Comparison of ENCODE assay signal across 17 cellular contexts in the genomic region with DNA sequence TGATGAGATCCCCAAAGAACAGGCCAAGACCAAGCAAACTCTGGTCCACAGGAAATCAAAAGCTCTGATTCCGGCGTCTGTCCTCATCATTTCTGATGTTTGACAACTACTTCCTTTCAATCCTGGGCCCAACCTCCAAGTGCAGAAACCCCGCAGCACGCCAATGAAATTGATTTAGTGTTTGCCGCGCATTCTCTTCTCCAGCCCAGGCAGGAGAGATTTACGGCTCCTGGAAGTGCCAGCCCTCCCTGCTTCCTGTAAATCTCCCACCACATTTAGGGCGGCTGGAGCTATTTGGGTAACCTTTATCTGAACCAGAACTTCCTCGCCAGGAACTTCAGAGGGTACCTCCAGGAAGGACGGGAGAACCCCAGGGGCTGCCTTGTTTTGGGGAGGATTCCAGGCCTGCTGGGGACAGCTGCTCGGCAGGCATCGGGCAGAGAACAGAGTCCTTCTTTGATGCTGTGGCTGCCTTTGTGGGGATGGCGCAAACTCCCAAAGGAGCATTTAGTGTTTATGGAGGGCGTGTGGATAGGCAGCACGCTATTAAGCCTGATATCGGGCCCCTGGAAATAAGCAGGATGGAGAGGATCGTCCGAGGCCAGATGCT.
A peak's percentile ranks its signal among the peaks of the same experiment; 100 is the strongest.
DNase-seq lines count a peak whose midpoint lies in the region; ATAC-seq and TF ChIP-seq lines count a peak whose summit lies in the region.
"Had no signal": no experiment of that assay in that cellular context is flagged by ENCODE, and none has a peak within 500 bp of the region (broad histone marks: within the 10 kb centered on the region; RNA-seq: fewer than 3 reads in every experiment).

No MANE protein-coding gene starts in this region.

- TF ChIP-seq CTCF in mesothelial cell of epicardium (IDR thresholded peaks at IDR 0.05; ENCODE audit: unreplicated experiment): no peak
- TF ChIP-seq CTCF in type B pancreatic cell (conservative IDR thresholded peaks at IDR 0.05): no peak
- TF ChIP-seq CTCF in PC-3 (conservative IDR thresholded peaks at IDR 0.05; ENCODE audit: low read depth, low read length): no peak

- intact Hi-C loops in CD4-positive, alpha-beta memory T cell (cut with micrococcal nuclease): no loop called here
- intact Hi-C loops in PC-3 (cut with micrococcal nuclease): no loop called here

- H3K4me1 ChIP-seq in CD4-positive, alpha-beta memory T cell (ENCODE audit: insufficient read depth, low read length): no peaks in the 10 kb centered on the region
- no peaks in the 10 kb centered on the region for H3K4me1 ChIP-seq in PC-3 (ENCODE audit: insufficient read depth, low read length)
- H3K4me1 ChIP-seq: Peyer's patch had no signal

- no peak for ATAC-seq in PC-3
- ATAC-seq: GM12878 had no signal

- no peaks in the 10 kb centered on the region for H3K9me3 ChIP-seq in SK-N-MC (ENCODE audit: low read depth, low read length)
- no peaks in the 10 kb centered on the region for H3K9me3 ChIP-seq in CD4-positive, alpha-beta memory T cell (ENCODE audit: control insufficient read depth in 1 of 2, low read length in 2 of 2)
- no peaks in the 10 kb centered on the region for H3K9me3 ChIP-seq in PC-3 (ENCODE audit: low read length)
- H3K9me3 ChIP-seq: Peyer's patch had no signal

- H3K9me3 Mint-ChIP-seq in mesothelial cell of epicardium: no peaks in the 10 kb centered on the region
- H3K9me3 Mint-ChIP-seq in type B pancreatic cell: no peaks in the 10 kb centered on the region
- peaks cover 0 to 3% (median 0%) of the 10 kb centered on the region in 8 donors for H3K9me3 Mint-ChIP-seq in CD4-positive, alpha-beta memory T cell

- CTCF ChIA-PET in CD4-positive, alpha-beta memory T cell (lab: Charles Lee; ENCODE audit: partially characterized antibody): no interaction called here
- CTCF ChIA-PET in PC-3 (lab: Charles Lee): no interaction called here

- H3K4me3 ChIP-seq in SK-N-MC (0 out of 2 replicates have a peak overlapping the region, but pooled peaks have one; percentile 43), PC-3 (ENCODE audit: low read length) (no peak overlapping the region)
- no peak overlapping the region for H3K4me3 ChIP-seq in CD4-positive, alpha-beta memory T cell (ENCODE audit: low read length in 2 of 2)
- H3K4me3 ChIP-seq: GM12878, Peyer's patch had no signal

- H3K27me3 Mint-ChIP-seq in mesothelial cell of epicardium (ENCODE audit: low read depth) (no peaks in the 10 kb centered on the region), type B pancreatic cell (no peaks in the 10 kb centered on the region)
- peaks cover 4 to 12% of the 10 kb centered on the region in 2 donors for H3K27me3 Mint-ChIP-seq in CD4-positive, alpha-beta memory T cell

- no peaks in the 10 kb centered on the region for H3K9me2 ChIP-seq in PC-3 (replicated peaks; ENCODE audit: low read length)

- no peaks in the 10 kb centered on the region for H3K27me3 ChIP-seq in CD4-positive, alpha-beta memory T cell (ENCODE audit: insufficient read depth, low read length)
- peaks cover 43% of the 10 kb centered on the region for H3K27me3 ChIP-seq in PC-3 (ENCODE audit: low read length)
- H3K27me3 ChIP-seq: Peyer's patch had no signal

- H3K9ac ChIP-seq in SK-N-MC (ENCODE audit: insufficient read length) (no peak overlapping the region), PC-3 (ENCODE audit: low read length) (no peak overlapping the region)
- H3K9ac ChIP-seq: KMS-11 had no signal

- H3K4me2 ChIP-seq in PC-3 (ENCODE audit: low read length): no peak overlapping the region
- H3K4me2 ChIP-seq: KMS-11 had no signal

- H4K20me1 ChIP-seq in PC-3 (ENCODE audit: low read length): no peaks in the 10 kb centered on the region

- H3F3A ChIP-seq in PC-3 (ENCODE audit: low read length, unreplicated experiment): no peaks in the 10 kb centered on the region

- H3K27ac Mint-ChIP-seq in mesothelial cell of epicardium: peak overlapping the region; percentile 87
- H3K27ac Mint-ChIP-seq in type B pancreatic cell: peak overlapping the region; percentile 11
- H3K27ac Mint-ChIP-seq in CD4-positive, alpha-beta memory T cell: no peak overlapping the region
- H3K27ac Mint-ChIP-seq: CD14-positive monocyte had no signal

- POLR2A ChIA-PET in CD4-positive, alpha-beta memory T cell (lab: Charles Lee; ENCODE audit: partially characterized antibody): no interaction called here
- POLR2A ChIA-PET in PC-3 (lab: Charles Lee; ENCODE audit: unreplicated experiment): no interaction called here

- H3K36me3 Mint-ChIP-seq in mesothelial cell of epicardium (no peaks in the 10 kb centered on the region), type B pancreatic cell (no peaks in the 10 kb centered on the region)
- no peaks in the 10 kb centered on the region for H3K36me3 Mint-ChIP-seq in CD4-positive, alpha-beta memory T cell
- H3K36me3 Mint-ChIP-seq: CD14-positive monocyte had no signal

- no peak overlapping the region for H2AFZ ChIP-seq in PC-3 (ENCODE audit: low read length)

- no peaks in the 10 kb centered on the region for H3K36me3 ChIP-seq in SK-N-MC (ENCODE audit: insufficient read depth, low read length)
- no peaks in the 10 kb centered on the region for H3K36me3 ChIP-seq in CD4-positive, alpha-beta memory T cell (ENCODE audit: insufficient read depth, low read length)
- no peaks in the 10 kb centered on the region for H3K36me3 ChIP-seq in PC-3 (ENCODE audit: low read depth, low read length)
- H3K36me3 ChIP-seq: Peyer's patch had no signal

- no peaks in the 10 kb centered on the region for H3K79me2 ChIP-seq in PC-3 (ENCODE audit: low read length)

- DNase-seq in DMS153 (lab: John Stamatoyannopoulos, UW) (peak; percentile 17), DMS153 treated with DMSO at 0.1 percent for 48 hours (lab: John Stamatoyannopoulos, UW; ENCODE audit: unreplicated experiment) (no peak), SK-N-MC (ENCODE audit: low read depth, low spot score) (no peak), mesothelial cell of epicardium (ENCODE audit: low spot score in 2 of 2, unreplicated experiment in 2 of 2) (peak in 1 of 2 experiments; percentile 57), type B pancreatic cell (ENCODE audit: extremely low spot score, unreplicated experiment) (no peak), NCI-H2081 treated with DMSO at 0.1 percent for 48 hours (lab: John Stamatoyannopoulos, UW) (no peak), PC-3 (no peak)
- no peak for DNase-seq in CD4-positive, alpha-beta memory T cell
- DNase-seq: NCI-H1417, NCI-H2029, NCI-H446 treated with DMSO at 0.1 percent for 48 hours, NCI-H69, Peyer's patch had no signal

- H3K4me3 Mint-ChIP-seq in mesothelial cell of epicardium: no peak overlapping the region
- no peak overlapping the region for H3K4me3 Mint-ChIP-seq in type B pancreatic cell
- H3K4me3 Mint-ChIP-seq in CD4-positive, alpha-beta memory T cell: no peak overlapping the region

- no TSS peak for BruUV-seq in PC-3 (replicated peaks; lab: Mats Ljungman, UMichigan)

- H3K27ac ChIP-seq in SK-N-MC: no peak overlapping the region
- no peak overlapping the region for H3K27ac ChIP-seq in CD4-positive, alpha-beta memory T cell (ENCODE audit: low read depth, low read length)
- no peak overlapping the region for H3K27ac ChIP-seq in PC-3 (ENCODE audit: low read length)
- H3K27ac ChIP-seq: 22Rv1, KMS-11, Peyer's patch had no signal

- peaks cover 61% of the 10 kb centered on the region for H3K4me1 Mint-ChIP-seq in mesothelial cell of epicardium
- H3K4me1 Mint-ChIP-seq in type B pancreatic cell (ENCODE audit: unreplicated experiment): peaks cover 51% of the 10 kb centered on the region
- H3K4me1 Mint-ChIP-seq in CD4-positive, alpha-beta memory T cell: no peaks in the 10 kb centered on the region
- H3K4me1 Mint-ChIP-seq: CD14-positive monocyte had no signal

Comparison
In these comparisons a context has a peak if more than half of its experiments do, and no peak if none do; other contexts are left out.
1. H3K27ac Mint-ChIP-seq: peak in mesothelial cell of epicardium (single experiment) and type B pancreatic cell (single experiment); none in CD4-positive, alpha-beta memory T cell (0 of 7).